8 cellular contexts compared by ENCODE assay signal in the genomic region with DNA sequence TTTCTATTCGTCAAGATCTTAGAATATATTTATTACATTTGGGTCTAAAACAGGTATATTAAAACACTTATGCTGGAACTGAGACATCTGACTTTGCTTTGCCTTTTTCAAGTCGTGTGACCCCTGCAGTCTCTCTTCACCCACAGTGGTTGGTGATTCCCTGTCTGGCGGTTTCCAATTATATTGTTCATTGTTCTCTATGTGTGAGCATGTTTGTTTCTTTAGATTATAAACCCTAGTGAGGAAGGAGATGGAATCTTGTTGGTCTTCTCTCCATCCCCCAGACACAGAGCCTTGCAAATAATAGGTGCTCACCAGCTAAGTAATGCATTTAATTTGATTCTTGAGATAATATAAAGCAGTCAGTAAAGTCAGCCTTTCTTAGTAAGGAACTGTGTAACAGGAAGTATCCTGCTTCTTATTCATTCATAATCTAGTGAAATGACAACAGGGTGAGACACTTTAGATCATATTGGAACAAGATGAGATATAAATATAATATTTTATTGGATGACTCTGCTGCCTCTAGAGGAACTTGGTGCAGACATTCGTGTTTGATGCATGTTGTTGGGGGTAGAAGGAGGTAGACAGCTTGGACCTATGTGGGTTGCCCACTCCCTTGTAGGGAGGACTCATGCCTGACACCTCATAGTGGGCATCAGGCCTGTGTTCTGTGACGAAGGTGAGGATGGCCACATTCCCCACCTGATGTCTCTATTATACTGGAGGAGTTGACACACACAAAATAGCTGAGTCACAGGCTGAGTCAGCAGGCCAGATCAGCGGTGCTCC.
DNase-seq lines count a peak whose midpoint lies in the region; ATAC-seq and TF ChIP-seq lines count a peak whose summit lies in the region.

No MANE protein-coding gene starts in this region.

- DNase-seq in Calu3 (peak; percentile 60), HT1080 (ENCODE audit: low read depth) (peak; percentile 95), astrocyte of the spinal cord (ENCODE audit: low read depth, low spot score) (peak; percentile 80), mucosa of gallbladder (ENCODE audit: low spot score) (peak; percentile 38), HuH-7 (ENCODE audit: low spot score) (no peak), immature natural killer cell (no peak)
- no peak for DNase-seq in CD8-positive, alpha-beta T cell

- BruUV-seq in Calu3 (replicated peaks; lab: Mats Ljungman, UMichigan) = no TSS peak

- no peaks in the 10 kb centered on the region for H3K27me3 ChIP-seq in CD8-positive, alpha-beta T cell (ENCODE audit: insufficient read depth, low read length)

- no peak overlapping the region for H3K27ac Mint-ChIP-seq in Calu3 (ENCODE audit: unreplicated experiment)
- no peak overlapping the region for H3K27ac Mint-ChIP-seq in immature natural killer cell
- no peak overlapping the region for H3K27ac Mint-ChIP-seq in CD8-positive, alpha-beta T cell

- H3K9me3 Mint-ChIP-seq in Calu3 (ENCODE audit: low read depth, unreplicated experiment) = no peaks in the 10 kb centered on the region
- no peaks in the 10 kb centered on the region for H3K9me3 Mint-ChIP-seq in immature natural killer cell
- H3K9me3 Mint-ChIP-seq in CD8-positive, alpha-beta T cell = no peaks in the 10 kb centered on the region

- H3K9me3 ChIP-seq in CD8-positive, alpha-beta T cell (ENCODE audit: low read length) = no peaks in the 10 kb centered on the region

- H3K27me3 Mint-ChIP-seq in Calu3 (ENCODE audit: unreplicated experiment) = peaks cover 10% of the 10 kb centered on the region
- H3K27me3 Mint-ChIP-seq in immature natural killer cell (ENCODE audit: low read depth in 3 of 3) = peaks cover 1 to 9% (median 2%) of the 10 kb centered on the region in 3 donors
- H3K27me3 Mint-ChIP-seq in CD8-positive, alpha-beta T cell (ENCODE audit: low read depth) = peaks cover 22% of the 10 kb centered on the region

- H3K27ac ChIP-seq in CD8-positive, alpha-beta T cell (ENCODE audit: low read depth, low read length) = no peak overlapping the region

- ATAC-seq in GM18511 (IDR thresholded peaks at IDR 0.05; ENCODE audit: unreplicated experiment) = no peak
- ATAC-seq in CD8-positive, alpha-beta T cell = no peak

- intact Hi-C loops in Calu3 (cut with micrococcal nuclease; ENCODE audit: unreplicated experiment) = no loop called here
- intact Hi-C loops in CD8-positive, alpha-beta T cell (cut with DNase I, micrococcal nuclease) = no loop called here

- in situ Hi-C loops in astrocyte of the spinal cord (cut with HindIII; ENCODE audit: low sequenced_read_pairs) = no loop called here

- no peaks in the 10 kb centered on the region for H3K36me3 ChIP-seq in CD8-positive, alpha-beta T cell (ENCODE audit: insufficient read depth, low read length)

- H3K4me3 Mint-ChIP-seq in Calu3 (ENCODE audit: low read depth, unreplicated experiment) (no peak overlapping the region), immature natural killer cell (no peak overlapping the region)
- H3K4me3 Mint-ChIP-seq in CD8-positive, alpha-beta T cell = no peak overlapping the region

- TF ChIP-seq CTCF in Calu3 (IDR thresholded peaks at IDR 0.05; ENCODE audit: unreplicated experiment) (peak; percentile 13), astrocyte of the spinal cord (IDR thresholded peaks at IDR 0.05; ENCODE audit: low read depth, low read length) (peak; percentile 29)
- TF ChIP-seq CTCF in CD8-positive, alpha-beta T cell (IDR thresholded peaks at IDR 0.05) = no peak

- no peaks in the 10 kb centered on the region for H3K4me1 ChIP-seq in CD8-positive, alpha-beta T cell (ENCODE audit: insufficient read depth, low read length)

- H3K4me1 Mint-ChIP-seq in Calu3 (ENCODE audit: low read depth, unreplicated experiment) = peaks cover 36% of the 10 kb centered on the region
- H3K4me1 Mint-ChIP-seq in immature natural killer cell = no peaks in the 10 kb centered on the region
- no peaks in the 10 kb centered on the region for H3K4me1 Mint-ChIP-seq in CD8-positive, alpha-beta T cell (ENCODE audit: low read depth)

- H3K4me3 ChIP-seq in astrocyte of the spinal cord (ENCODE audit: low read depth, low read length) = no peak overlapping the region
- H3K4me3 ChIP-seq in CD8-positive, alpha-beta T cell (ENCODE audit: low read depth, low read length) = no peak overlapping the region

- POLR2A ChIA-PET in CD8-positive, alpha-beta T cell (lab: Charles Lee) = no interaction called here

- H3K36me3 Mint-ChIP-seq in Calu3 (ENCODE audit: insufficient read depth, unreplicated experiment) (no peaks in the 10 kb centered on the region), immature natural killer cell (no peaks in the 10 kb centered on the region)
- no peaks in the 10 kb centered on the region for H3K36me3 Mint-ChIP-seq in CD8-positive, alpha-beta T cell

- CTCF ChIA-PET in Calu3 (lab: Charles Lee) = no interaction called here
- CTCF ChIA-PET in CD8-positive, alpha-beta T cell (lab: Charles Lee) = interaction anchor here (0.9 kb wide), 1 partner anchor 37 kb away, joined by 3 read pairs; no protein-coding TSS in a partner anchor

Comparison
In these comparisons a context has a peak if more than half of its experiments do, and no peak if none do; other contexts are left out.
1. DNase-seq: peak in Calu3 (single experiment), HT1080 (single experiment), astrocyte of the spinal cord (single experiment) and mucosa of gallbladder (single experiment); none in HuH-7 (single experiment), immature natural killer cell (0 of 3) and CD8-positive, alpha-beta T cell (0 of 7).